In the genomic region with DNA sequence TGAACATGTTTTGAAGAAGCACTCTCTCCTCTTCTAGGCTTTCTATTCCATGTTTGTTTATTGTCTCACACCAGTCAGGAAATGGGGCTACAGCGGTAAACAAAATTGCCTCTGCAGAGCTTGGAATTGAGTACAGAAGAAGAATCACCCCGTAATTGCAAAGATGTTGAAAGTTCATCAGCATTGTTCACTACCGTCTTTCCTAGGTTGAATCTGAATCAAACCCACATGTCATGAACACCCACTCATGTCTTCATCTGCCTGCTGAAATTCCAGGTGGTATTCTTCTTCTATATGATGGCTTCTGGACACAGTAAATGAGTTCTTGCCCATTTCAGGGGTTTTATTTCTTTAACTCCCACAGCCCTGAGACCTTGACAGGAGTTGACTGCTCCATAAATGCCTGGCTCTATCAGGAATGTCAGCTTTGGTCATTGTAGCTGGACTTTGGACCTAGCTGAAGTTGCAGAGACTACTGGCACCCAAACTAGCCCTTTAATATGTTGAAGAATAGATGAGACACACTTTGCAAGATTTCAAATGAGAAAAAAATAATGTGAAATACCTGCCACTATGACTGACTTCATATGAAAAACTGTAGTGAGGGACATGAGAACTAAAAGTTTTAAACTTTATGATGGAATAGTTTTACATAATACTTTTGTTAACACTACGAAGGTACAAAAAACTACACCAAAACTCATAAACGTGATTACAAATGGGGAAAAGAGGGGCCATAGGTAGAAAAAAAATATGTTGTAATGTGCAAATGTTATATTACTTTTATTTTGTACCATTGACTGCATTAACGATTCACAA, we compare ENCODE assay signal across 28 cellular contexts.
DNase-seq lines count a peak whose midpoint lies in the region; ATAC-seq, FAIRE-seq and TF ChIP-seq lines count a peak whose summit lies in the region.
"Had no signal": no experiment of that assay in that cellular context is flagged by ENCODE, and none has a peak within 500 bp of the region (broad histone marks: within the 10 kb centered on the region; RNA-seq: fewer than 3 reads in every experiment).

No MANE protein-coding gene starts in this region.

- H3K36me3 ChIP-seq in astrocyte (ENCODE audit: insufficient read depth, low read length), result no peaks in the 10 kb centered on the region
- H3K36me3 ChIP-seq in HepG2 (replicated peaks in 1 of 2; ENCODE audit: control insufficient read depth in 1 of 2, insufficient read depth in 2 of 2, low read length in 2 of 2), result no peaks in the 10 kb centered on the region
- no peaks in the 10 kb centered on the region for H3K36me3 ChIP-seq in pancreas
- H3K36me3 ChIP-seq: SJSA1 had no signal

- H3K36me3 Mint-ChIP-seq in astrocyte (ENCODE audit: low read depth, unreplicated experiment), result no peaks in the 10 kb centered on the region
- H3K36me3 Mint-ChIP-seq: CD4-positive, alpha-beta memory T cell had no signal

- H3K9me3 Mint-ChIP-seq in astrocyte (ENCODE audit: unreplicated experiment), result no peaks in the 10 kb centered on the region
- H3K9me3 Mint-ChIP-seq: CD4-positive, alpha-beta memory T cell had no signal

- POLR2A ChIA-PET in HepG2 (lab: Yijun Ruan, JAX), result interaction anchor here (3.2 kb wide), 1 partner anchor 67 kb away, joined by 31 read pairs; no protein-coding TSS in a partner anchor

- no peaks in the 10 kb centered on the region for H3K27me3 ChIP-seq in astrocyte (ENCODE audit: insufficient read depth, low read length)
- no peaks in the 10 kb centered on the region for H3K27me3 ChIP-seq in HepG2 (ENCODE audit: control insufficient read depth in 1 of 2, insufficient read depth in 2 of 2, low read length in 2 of 2)
- no peaks in the 10 kb centered on the region for H3K27me3 ChIP-seq in pancreas
- H3K27me3 ChIP-seq: SJSA1 had no signal

- TF ChIP-seq EP300 in HepG2 (IDR thresholded peaks at IDR 0.05; ENCODE audit: low read depth in 2 of 2, low read length in 2 of 2) (peak in 1 of 2 experiments; percentile 91; a peak in 2 of 4 replicates), HepG2 (CRISPR knock-in tag; IDR thresholded peaks at IDR 0.05; ENCODE audit: borderline replicate concordance) (0 out of 2 replicates have a peak, but pooled peaks have one; percentile 59)

- H3K9ac ChIP-seq in astrocyte (ENCODE audit: low read length) (no peak overlapping the region), HepG2 (ENCODE audit: insufficient read depth, low read depth, low read length) (peak overlapping the region; percentile 50)
- H3K9ac ChIP-seq: GM23248 had no signal

- intact Hi-C loops in HepG2 (cut with micrococcal nuclease; ENCODE audit: unreplicated experiment) (loop anchor here (1.0 to 2.0 kb wide), 2 partner anchors 45 to 92 kb away; no protein-coding TSS in a partner anchor), pancreas (cut with DNase I) (no loop called here)

- ATAC-seq in HepG2 (peak; percentile 85), pancreas (peak in 3 of 4 donors; percentile 58 to 80 (median 73)), HG03097 (IDR thresholded peaks at IDR 0.05; ENCODE audit: low FRiP score, unreplicated experiment) (no peak)
- ATAC-seq: A549, GM12878 had no signal

- in situ Hi-C loops in HepG2 (cut with HindIII; ENCODE audit: extremely low pct_ligation_motif_present, low pct_unique_long_range_greater_than_20kb), result loop anchor here (5.0 kb wide), 1 partner anchor 67 kb away; no protein-coding TSS in a partner anchor

- 86% methylated on average over 6 of the region's 6 CpGs for WGBS in HepG2 (ENCODE audit: low lambda C conversion rate)
- 80 to 90% methylated on average over 6 of the region's 6 CpGs for WGBS in pancreas, 2 donors

- FAIRE-seq in astrocyte (lab: Jason Lieb, UNC), result peak; percentile 13
- peak; percentile 42 for FAIRE-seq in HepG2 (lab: Jason Lieb, UNC)
- FAIRE-seq in pancreas (lab: Jason Lieb, UNC), result no peak
- FAIRE-seq: A549, GM12878, HTR-8/SVneo had no signal

- H3K27ac ChIP-seq in astrocyte (ENCODE audit: low read depth, low read length) (no peak overlapping the region), HepG2 (ENCODE audit: extremely low read length, insufficient read depth, low read length) (peak overlapping the region; percentile 78), pancreas (no peak overlapping the region)
- H3K27ac ChIP-seq: A549, GM23248, SJSA1 had no signal

- BruUV-seq in HepG2 (replicated peaks; lab: Mats Ljungman, UMichigan), result TSS peak; percentile 72

- TF ChIP-seq RAD21 in HepG2 (CRISPR knock-in tag; IDR thresholded peaks at IDR 0.05), result peak; percentile 27; the same call in 1 of the 2 replicates

- no peak for TF ChIP-seq CTCF in astrocyte (IDR thresholded peaks at IDR 0.05; ENCODE audit: insufficient read depth, low read depth, low read length)
- no peak for TF ChIP-seq CTCF in HepG2 (CRISPR knock-in tag; IDR thresholded peaks at IDR 0.05)
- TF ChIP-seq CTCF in pancreas (IDR thresholded peaks at IDR 0.05), result no peak

- H3K27me3 Mint-ChIP-seq in astrocyte (ENCODE audit: low read depth, unreplicated experiment), result no peaks in the 10 kb centered on the region
- H3K27me3 Mint-ChIP-seq: CD4-positive, alpha-beta memory T cell had no signal

- peaks cover 39% of the 10 kb centered on the region for H3K4me1 Mint-ChIP-seq in astrocyte (ENCODE audit: low read depth, unreplicated experiment)
- H3K4me1 Mint-ChIP-seq: CD4-positive, alpha-beta memory T cell had no signal

- H3K4me1 ChIP-seq in astrocyte (ENCODE audit: insufficient read depth, low read length), result peaks cover 18% of the 10 kb centered on the region
- H3K4me1 ChIP-seq in HepG2 (ENCODE audit: insufficient read depth, low read length), result peaks cover 93% of the 10 kb centered on the region
- peaks cover 6 to 54% (median 10%) of the 10 kb centered on the region in 3 donors for H3K4me1 ChIP-seq in pancreas

- peak; percentile 48 for DNase-seq in HuH-7 (ENCODE audit: low spot score)
- no peak for DNase-seq in astrocyte (ENCODE audit: low read depth)
- DNase-seq in HepG2 (ENCODE audit: low spot score), result peak; percentile 95
- DNase-seq in pancreas, result peak in 3 of 6 donors; percentile 13 to 33 (median 15)
- no peak for DNase-seq in globus pallidus (ENCODE audit: low spot score)
- DNase-seq in NCI-H2171 (lab: John Stamatoyannopoulos, UW), result no peak
- DNase-seq: C1 segment of cervical spinal cord; CD4-positive, alpha-beta memory T cell; COR-L47; DMS 273 treated with DMSO at 0.1 percent for 48 hours; DMS79; EL; GDM1; GM23248; H7; Karpas-422; NCI-H1092 treated with DMSO at 0.1 percent for 48 hours; NCI-H1436; NCI-H187 treated with DMSO at 0.1 percent for 48 hours; NCI-H446 treated with DMSO at 0.1 percent for 48 hours; NCI-H526; Right ventricle myocardium superior; RPMI8226 had no signal

- H2AFZ ChIP-seq in astrocyte (ENCODE audit: low read depth, low read length) (no peak overlapping the region), HepG2 (ENCODE audit: low read length) (peak overlapping the region; percentile 51)
- H2AFZ ChIP-seq: GM23248 had no signal

- H3K4me2 ChIP-seq in astrocyte (ENCODE audit: low read length) (no peak overlapping the region), HepG2 (ENCODE audit: low read depth, low read length) (peak overlapping the region; percentile 38)
- H3K4me2 ChIP-seq: A549 had no signal

- TF ChIP-seq POLR2A in HepG2 (IDR thresholded peaks at IDR 0.05; ENCODE audit: insufficient read depth in 1 of 2, low read depth in 2 of 2, low read length in 2 of 2), result no peak

- CTCF ChIA-PET in HepG2 (lab: Yijun Ruan, JAX; ENCODE audit: low intra/inter-chr PET ratio, low total read pairs), result no interaction called here

- H3K4me3 ChIP-seq in astrocyte (ENCODE audit: insufficient read depth, low read depth, low read length) (no peak overlapping the region), HepG2 (replicated peaks in 1 of 3; ENCODE audit: insufficient read depth in 1 of 3, low read depth in 2 of 3, low read length in 3 of 3) (peak overlapping the region in 1 of 3 experiments; percentile 14; a peak in 1 of 6 replicates), pancreas (no peak overlapping the region)
- H3K4me3 ChIP-seq: A549, GM12878, GM23248, SJSA1 had no signal

- H4K20me1 ChIP-seq in astrocyte (ENCODE audit: insufficient read depth, low read length) (no peaks in the 10 kb centered on the region), HepG2 (ENCODE audit: insufficient read depth, low read length) (no peaks in the 10 kb centered on the region)

- H3K79me2 ChIP-seq in astrocyte (ENCODE audit: insufficient read depth, low read length) (no peaks in the 10 kb centered on the region), HepG2 (ENCODE audit: insufficient read depth, low read length) (no peaks in the 10 kb centered on the region)

- no peak overlapping the region for H3K27ac Mint-ChIP-seq in astrocyte (ENCODE audit: unreplicated experiment)
- H3K27ac Mint-ChIP-seq: CD4-positive, alpha-beta memory T cell had no signal

- no peak overlapping the region for H3K4me3 Mint-ChIP-seq in astrocyte (ENCODE audit: unreplicated experiment)
- H3K4me3 Mint-ChIP-seq: CD4-positive, alpha-beta memory T cell had no signal

- H3K9me3 ChIP-seq in astrocyte (ENCODE audit: insufficient read depth, low read depth, low read length) (no peaks in the 10 kb centered on the region), HepG2 (ENCODE audit: low read length) (no peaks in the 10 kb centered on the region), pancreas (no peaks in the 10 kb centered on the region)
- H3K9me3 ChIP-seq: A549, SJSA1 had no signal

TF ChIP-seq in HepG2, 621 proteins besides CTCF, POLR2A, EP300 and RAD21 (continues in another document):
- TF ChIP-seq, protein P1, sequence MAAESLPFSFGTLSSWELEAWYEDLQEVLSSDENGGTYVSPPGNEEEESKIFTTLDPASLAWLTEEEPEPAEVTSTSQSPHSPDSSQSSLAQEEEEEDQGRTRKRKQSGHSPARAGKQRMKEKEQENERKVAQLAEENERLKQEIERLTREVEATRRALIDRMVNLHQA (CRISPR knock-in tag; IDR thresholded peaks at IDR 0.05), result no peak
- no peak for TF ChIP-seq ATAD3A (CRISPR knock-in tag; IDR thresholded peaks at IDR 0.05)
- TF ChIP-seq SMAD1 (CRISPR knock-in tag; IDR thresholded peaks at IDR 0.05; ENCODE audit: borderline replicate concordance, low read depth), result no peak

Comparison
In these comparisons a context has a peak if more than half of its experiments do, and no peak if none do; other contexts are left out.
1. DNase-seq: peak in HuH-7 (single experiment) and HepG2 (single experiment); none in astrocyte (single experiment), globus pallidus (single experiment) and NCI-H2171 (single experiment).